8 cellular contexts compared by ENCODE assay signal in the genomic region with DNA sequence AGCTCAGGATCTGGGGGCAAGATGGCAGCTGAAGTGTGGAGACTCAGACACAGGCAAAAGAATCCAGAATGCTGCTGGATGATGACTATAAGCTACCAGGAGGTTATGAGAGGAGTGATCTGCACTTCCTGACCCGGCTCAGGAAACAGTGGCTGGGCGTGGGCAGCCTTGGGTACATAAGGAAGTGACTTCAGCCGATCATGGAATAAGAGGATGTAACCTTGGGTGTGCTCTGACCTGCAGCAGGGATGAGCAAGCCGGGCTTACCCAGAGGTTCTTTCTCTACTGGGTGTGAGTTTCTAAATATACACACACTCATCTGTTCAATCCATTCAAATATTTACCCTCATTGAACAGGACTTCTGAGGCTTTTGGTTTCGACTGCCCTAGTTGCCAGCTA.
A peak's percentile ranks its signal among the peaks of the same experiment; 100 is the strongest.
DNase-seq lines count a peak whose midpoint lies in the region; ATAC-seq and TF ChIP-seq lines count a peak whose summit lies in the region.

No MANE protein-coding gene starts in this region.

- TF ChIP-seq CTCF in activated CD8-positive, alpha-beta T cell treated with anti-CD3 and anti-CD28 coated beads for 36 hours (IDR thresholded peaks at IDR 0.05): no peak

- POLR2A ChIA-PET in activated CD8-positive, alpha-beta T cell treated with anti-CD3 and anti-CD28 coated beads for 36 hours (lab: Charles Lee): interaction anchor here (1.0 to 6.8 kb wide), 4 partner anchors 9 to 16 kb away, joined by 5 to 42 read pairs (median 6); no protein-coding TSS in a partner anchor

- no peaks in the 10 kb centered on the region for H3K27me3 Mint-ChIP-seq in activated CD8-positive, alpha-beta T cell treated with anti-CD3 and anti-CD28 coated beads for 36 hours

- H3K4me1 Mint-ChIP-seq in activated CD8-positive, alpha-beta T cell treated with anti-CD3 and anti-CD28 coated beads for 36 hours (ENCODE audit: low read depth): peaks cover 67% of the 10 kb centered on the region

- CTCF ChIA-PET in activated CD8-positive, alpha-beta T cell treated with anti-CD3 and anti-CD28 coated beads for 36 hours (lab: Charles Lee): interaction anchor here (1.1 to 1.7 kb wide), 8 partner anchors 12 to 40 kb away, joined by 3 to 9 read pairs (median 5); no protein-coding TSS in a partner anchor

- intact Hi-C loops in activated CD8-positive, alpha-beta T cell treated with anti-CD3 and anti-CD28 coated beads for 36 hours (cut with micrococcal nuclease): no loop called here
- intact Hi-C loops in cardiac septum (cut with DNase I): loop anchor here (2.0 kb wide), 2 partner anchors 19 kb away; no protein-coding TSS in a partner anchor

- H3K4me3 Mint-ChIP-seq in activated CD8-positive, alpha-beta T cell treated with anti-CD3 and anti-CD28 coated beads for 36 hours: peak overlapping the region; percentile 16

- no peaks in the 10 kb centered on the region for H3K9me3 Mint-ChIP-seq in activated CD8-positive, alpha-beta T cell treated with anti-CD3 and anti-CD28 coated beads for 36 hours

- ATAC-seq in GM18517 (IDR thresholded peaks at IDR 0.05; ENCODE audit: unreplicated experiment) (peak; percentile 65), HG03108 (IDR thresholded peaks at IDR 0.05; ENCODE audit: unreplicated experiment) (no peak)
- ATAC-seq in activated CD8-positive, alpha-beta T cell treated with anti-CD3 and anti-CD28 coated beads for 36 hours: peak; percentile 93

- peaks cover 25% of the 10 kb centered on the region for H3K36me3 Mint-ChIP-seq in activated CD8-positive, alpha-beta T cell treated with anti-CD3 and anti-CD28 coated beads for 36 hours (ENCODE audit: low read depth)

- DNase-seq in HT-29 (ENCODE audit: low spot score) (peak; percentile 64), cardiac septum (ENCODE audit: low spot score) (peak; percentile 89), OCI-M2 (lab: John Stamatoyannopoulos, UW; ENCODE audit: unreplicated experiment) (no peak), NCI-H1694 (lab: John Stamatoyannopoulos, UW) (no peak)
- DNase-seq in activated CD8-positive, alpha-beta T cell treated with anti-CD3 and anti-CD28 coated beads for 36 hours: peak; percentile 79
- DNase-seq in stimulated activated CD4-positive, alpha-beta T cell treated with anti-CD3 and anti-CD28 coated beads, Interleukin-2, amount 100 ng/mL, for 24 hours: peak; percentile 62 to 67

- peak overlapping the region; percentile 73 for H3K27ac Mint-ChIP-seq in activated CD8-positive, alpha-beta T cell treated with anti-CD3 and anti-CD28 coated beads for 36 hours

Comparison
In these comparisons a context has a peak if more than half of its experiments do, and no peak if none do; other contexts are left out.
1. DNase-seq: peak in HT-29 (single experiment), activated CD8-positive, alpha-beta T cell treated with anti-CD3 and anti-CD28 coated beads for 36 hours (single experiment), cardiac septum (single experiment) and stimulated activated CD4-positive, alpha-beta T cell treated with anti-CD3 and anti-CD28 coated beads, Interleukin-2, amount 100 ng/mL, for 24 hours (2 of 2); none in OCI-M2 (single experiment) and NCI-H1694 (single experiment).